11 cellular contexts compared by ENCODE assay signal in the genomic region with DNA sequence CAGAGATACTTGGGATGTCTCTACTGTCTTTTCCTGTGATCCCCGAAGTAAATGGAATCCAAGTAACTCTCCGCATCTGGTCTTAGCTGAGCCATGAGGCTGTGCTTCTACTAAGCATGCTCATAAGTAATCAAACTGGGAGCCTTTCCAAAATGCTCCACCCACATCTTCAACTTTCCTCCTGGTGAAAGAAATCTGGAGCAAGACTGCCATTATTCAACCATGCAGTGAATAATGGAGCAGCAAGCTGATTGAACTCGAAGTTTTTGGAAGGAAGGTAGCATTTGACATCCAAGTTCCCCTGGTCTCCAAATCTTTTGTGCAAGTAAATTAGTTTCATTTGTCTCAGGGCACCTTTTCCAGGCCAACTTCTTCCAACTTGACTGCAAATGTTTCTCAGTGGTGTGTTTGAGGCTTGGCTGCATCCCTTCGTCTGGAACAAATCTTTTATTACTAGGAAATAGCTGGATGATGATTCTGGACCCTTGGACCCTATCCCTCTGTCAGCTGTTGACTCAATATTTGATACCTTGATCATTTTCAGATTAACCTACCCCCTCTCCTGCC. TPM values are rescaled to one million over a fixed set of nuclear protein-coding genes. Genes with fewer than 3 reads are reported as not detected.
DNase-seq lines count a peak whose midpoint lies in the region; ATAC-seq and TF ChIP-seq lines count a peak whose summit lies in the region.
"Had no signal": no experiment of that assay in that cellular context is flagged by ENCODE, and none has a peak within 500 bp of the region (broad histone marks: within the 10 kb centered on the region; RNA-seq: fewer than 3 reads in every experiment).

No MANE protein-coding gene starts in this region.

- in situ Hi-C loops in KBM-7 (cut with MboI; ENCODE audit: low pct_unique_long_range_greater_than_20kb, low sequenced_read_pairs), result no loop called here

- H3K27me3 Mint-ChIP-seq in MCF 10A (ENCODE audit: insufficient read depth, unreplicated experiment), result no peaks in the 10 kb centered on the region
- H3K27me3 Mint-ChIP-seq: activated naive CD4-positive, alpha-beta T cell treated with anti-CD3 and anti-CD28 coated beads, Interleukin-2, amount 50 U/mL, for 24 hours had no signal

- no peaks in the 10 kb centered on the region for H4K20me1 ChIP-seq in OCI-LY7 (ENCODE audit: insufficient read depth, low read length)

- peaks cover 18% of the 10 kb centered on the region for H3K4me1 Mint-ChIP-seq in MCF 10A (ENCODE audit: insufficient read depth, unreplicated experiment)
- H3K4me1 Mint-ChIP-seq: activated naive CD4-positive, alpha-beta T cell treated with anti-CD3 and anti-CD28 coated beads, Interleukin-2, amount 50 U/mL, for 24 hours had no signal

- H3K4me1 ChIP-seq in OCI-LY7 (ENCODE audit: insufficient read depth, low read length, poor library complexity, severe bottlenecking), result no peaks in the 10 kb centered on the region
- H3K4me1 ChIP-seq: HAP-1 had no signal

- no peak overlapping the region for H2AFZ ChIP-seq in OCI-LY7 (ENCODE audit: low read length)

- H3K9me3 ChIP-seq in OCI-LY7 (ENCODE audit: low read length), result no peaks in the 10 kb centered on the region
- H3K9me3 ChIP-seq: HAP-1 had no signal

- TF ChIP-seq CTCF in MCF 10A (IDR thresholded peaks at IDR 0.05; ENCODE audit: unreplicated experiment) (no peak), OCI-LY7 (conservative IDR thresholded peaks at IDR 0.05; ENCODE audit: low read length) (no peak)

- no peak overlapping the region for H3K4me3 ChIP-seq in skeletal muscle cell (ENCODE audit: low read depth, low read length)
- no peak overlapping the region for H3K4me3 ChIP-seq in OCI-LY7 (ENCODE audit: low read depth, low read length, poor library complexity, severe bottlenecking)
- H3K4me3 ChIP-seq: HAP-1 had no signal

- no peak overlapping the region for H3K4me2 ChIP-seq in OCI-LY7 (ENCODE audit: low read length)

- BruUV-seq in MCF 10A (replicated peaks; lab: Mats Ljungman, UMichigan) (no TSS peak), OCI-LY7 (replicated peaks; lab: Mats Ljungman, UMichigan) (no TSS peak)

- DNase-seq in EH (ENCODE audit: low read depth), result peak; percentile 55
- peak; percentile 34 for DNase-seq in MCF 10A (ENCODE audit: unreplicated experiment)
- DNase-seq in hippocampal formation (lab: John Stamatoyannopoulos, UW), result peak; percentile 3 to 48
- peak; percentile 69 for DNase-seq in skeletal muscle cell (ENCODE audit: low read depth)
- no peak for DNase-seq in OCI-LY7 (ENCODE audit: low spot score)
- DNase-seq in NCI-H2029 (lab: John Stamatoyannopoulos, UW), result no peak
- no peak for DNase-seq in KBM-7
- DNase-seq: activated CD4-positive, alpha-beta T cell treated with anti-CD3 and anti-CD28 coated beads, Interleukin-2, amount 50 U/mL, for 1 hour had no signal

- intact Hi-C loops in MCF 10A (cut with micrococcal nuclease) (no loop called here), OCI-LY7 (cut with micrococcal nuclease; ENCODE audit: unreplicated experiment) (no loop called here)

- H3K27ac ChIP-seq in OCI-LY7 (ENCODE audit: low read depth, low read length, poor library complexity, severe bottlenecking), result no peak overlapping the region

- POLR2A ChIA-PET in MCF 10A (lab: Yijun Ruan, JAX) (interaction anchor here (0.8 to 1.8 kb wide), 8 partner anchors 8 to 150 kb away, joined by 3 to 13 read pairs (median 3); a partner anchor contains a TSS), OCI-LY7 (lab: Charles Lee) (no interaction called here)

- no peak overlapping the region for H3K4me3 Mint-ChIP-seq in MCF 10A (ENCODE audit: unreplicated experiment)
- H3K4me3 Mint-ChIP-seq: activated naive CD4-positive, alpha-beta T cell treated with anti-CD3 and anti-CD28 coated beads, Interleukin-2, amount 50 U/mL, for 24 hours had no signal

- H3K9me3 Mint-ChIP-seq in MCF 10A (ENCODE audit: unreplicated experiment), result no peaks in the 10 kb centered on the region
- H3K9me3 Mint-ChIP-seq: activated naive CD4-positive, alpha-beta T cell treated with anti-CD3 and anti-CD28 coated beads, Interleukin-2, amount 50 U/mL, for 24 hours had no signal

- H3K79me2 ChIP-seq in OCI-LY7 (ENCODE audit: insufficient read depth, low read depth, low read length), result no peaks in the 10 kb centered on the region

- H3K27ac Mint-ChIP-seq in MCF 10A (ENCODE audit: low read depth, unreplicated experiment), result no peak overlapping the region
- H3K27ac Mint-ChIP-seq: activated naive CD4-positive, alpha-beta T cell treated with anti-CD3 and anti-CD28 coated beads, Interleukin-2, amount 50 U/mL, for 24 hours had no signal

- no peaks in the 10 kb centered on the region for H3K36me3 ChIP-seq in OCI-LY7 (ENCODE audit: insufficient read depth, low read length)
- H3K36me3 ChIP-seq: HAP-1 had no signal

- CTCF ChIA-PET in MCF 10A (lab: Yijun Ruan, JAX) (interaction anchor here (1.0 to 1.2 kb wide), 3 partner anchors 31 to 99 kb away, joined by 3 to 6 read pairs (median 3); no protein-coding TSS in a partner anchor), OCI-LY7 (lab: Charles Lee; ENCODE audit: unreplicated experiment) (no interaction called here)

- H3K9me2 ChIP-seq in OCI-LY7 (ENCODE audit: insufficient read depth, low read length), result no peaks in the 10 kb centered on the region

- ATAC-seq in GM21367 (IDR thresholded peaks at IDR 0.05; ENCODE audit: unreplicated experiment), result no peak

- H3K36me3 Mint-ChIP-seq in MCF 10A (ENCODE audit: insufficient read depth, unreplicated experiment), result peaks cover 5% of the 10 kb centered on the region
- H3K36me3 Mint-ChIP-seq: activated naive CD4-positive, alpha-beta T cell treated with anti-CD3 and anti-CD28 coated beads, Interleukin-2, amount 50 U/mL, for 24 hours had no signal

RNA-seq across cellular contexts. Expression of a gene that starts 19.4 kb away (rescaled TPM):
- total RNA-seq in MCF 10A (2022), result 3.9 and 4.1 TPM in 2 replicates
- total RNA-seq in OCI-LY7 (2014; rRNA removed; shearing (Covaris generic)), result not detected in 2 replicates
- total RNA-seq in OCI-LY7 (2022), result not detected in 2 replicates

RNA-seq across cellular contexts. Expression of a gene that starts 59.0 kb away (rescaled TPM):
- total RNA-seq in MCF 10A (2022), result 17.4 and 30.4 TPM in 2 replicates
- total RNA-seq in OCI-LY7 (2014; rRNA removed; shearing (Covaris generic)), result 19.7 and 24.3 TPM in 2 replicates
- total RNA-seq in OCI-LY7 (2022), result 34.9 and 35.5 TPM in 2 replicates

Comparison
In these comparisons a context has a peak if more than half of its experiments do, and no peak if none do; other contexts are left out.
1. DNase-seq: peak in EH (single experiment), MCF 10A (single experiment), hippocampal formation (2 of 2) and skeletal muscle cell (single experiment); none in OCI-LY7 (single experiment), NCI-H2029 (single experiment) and KBM-7 (single experiment).